ENCODE assay signal across 8 cellular contexts in genomic region chr16:3400446-3400778, GRCh38. TPM values are rescaled to one million over a fixed set of nuclear protein-coding genes. Genes with fewer than 3 reads are reported as not detected.
DNase-seq lines count a peak whose midpoint lies in the region; ATAC-seq and TF ChIP-seq lines count a peak whose summit lies in the region.

No MANE protein-coding gene starts in this region.

- peak overlapping the region; percentile 89 for H3K4me3 ChIP-seq in BLaER1
- H3K4me3 ChIP-seq in cardiac fibroblast (replicated peaks in 1 of 2; ENCODE audit: low read depth in 2 of 2, low read length in 2 of 2), result peak overlapping the region; percentile 79 to 93

- H3K9me3 ChIP-seq in BLaER1, result peaks cover 77% of the 10 kb centered on the region

- no peak for TF ChIP-seq CTCF in cardiac fibroblast (IDR thresholded peaks at IDR 0.05; ENCODE audit: low read depth, low read length)

- H3K27me3 Mint-ChIP-seq in naive B cell, result no peaks in the 10 kb centered on the region

- H3K4me2 ChIP-seq in BLaER1, result peak overlapping the region; percentile 92

- H3K27ac ChIP-seq in BLaER1, result peak overlapping the region; percentile 85

- ATAC-seq in HG03159 (IDR thresholded peaks at IDR 0.05; ENCODE audit: unreplicated experiment) (peak; percentile 28), naive B cell (ENCODE audit: low read depth in 2 of 2) (peak in 1 of 2 donors; percentile 31)

- H3K9me3 Mint-ChIP-seq in naive B cell, result peaks cover 0 to 17% (median 7%) of the 10 kb centered on the region in 7 donors

- peak overlapping the region; percentile 56 to 95 (median 86) for H3K27ac Mint-ChIP-seq in naive B cell

- H4K20me1 ChIP-seq in BLaER1, result no peaks in the 10 kb centered on the region

- H3K4me3 Mint-ChIP-seq in naive B cell, result peak overlapping the region; percentile 87 to 98 (median 94)

- H3K27me3 ChIP-seq in BLaER1, result no peaks in the 10 kb centered on the region

- peak overlapping the region; percentile 92 for H3K9ac ChIP-seq in BLaER1

- H3K36me3 ChIP-seq in BLaER1, result peaks cover 68% of the 10 kb centered on the region

- DNase-seq in cardiac fibroblast (ENCODE audit: low read depth in 2 of 2) (no peak), naive B cell (no peak), RKO (ENCODE audit: low spot score) (no peak), NCI-H510A (lab: John Stamatoyannopoulos, UW) (no peak), NCI-H748 (lab: John Stamatoyannopoulos, UW; ENCODE audit: unreplicated experiment) (no peak), SK-N-DZ (ENCODE audit: low spot score) (no peak)

- H3K4me1 ChIP-seq in BLaER1, result peaks cover 23% of the 10 kb centered on the region

- H3K4me1 Mint-ChIP-seq in naive B cell, result peaks cover 40 to 62% (median 44%) of the 10 kb centered on the region in 3 donors

- H3K36me3 Mint-ChIP-seq in naive B cell, result peaks cover 36 to 42% of the 10 kb centered on the region in 2 donors

RNA-seq across cellular contexts. Expression of gene ZSCAN32, which starts 0.4 kb away (rescaled TPM):
- 10 to 100 TPM; 11.2 to 33.3 (median 14.9) TPM for polyA plus RNA-seq in naive B cell (ENCODE audit: low read depth in 6 of 6)
- polyA plus RNA-seq in SK-N-DZ (2014; cell fraction: cytosol; rRNA removed), result 15.7 and 20.2 TPM in 2 replicates
- 19.9 and 23.0 TPM in 2 replicates for polyA plus RNA-seq in SK-N-DZ (2014; cell fraction: nucleus; rRNA removed)

RNA-seq across cellular contexts. Expression of gene ZNF174, which starts 0.6 kb away (rescaled TPM):
- 10 to 100 TPM in 2 of 6 donors, 1 to 10 TPM in 3, not detected in 1; 6.4 to 14.2 (median 8.9) TPM for polyA plus RNA-seq in naive B cell (ENCODE audit: low read depth in 6 of 6)
- polyA plus RNA-seq in SK-N-DZ (2014; cell fraction: cytosol; rRNA removed), result 12.0 and 13.4 TPM in 2 replicates
- 8.6 and 17.7 TPM in 2 replicates for polyA plus RNA-seq in SK-N-DZ (2014; cell fraction: nucleus; rRNA removed)

RNA-seq across cellular contexts. Expression of gene ZNF597, which starts 42.9 kb away (rescaled TPM):
- polyA plus RNA-seq in naive B cell (ENCODE audit: low read depth in 6 of 6), result 1 to 10 TPM in 5 of 6 donors, under 1 TPM in 1; 0.78 to 3.2 (median 2.3) TPM
- polyA plus RNA-seq in SK-N-DZ (2014; cell fraction: cytosol; rRNA removed), result 1.5 and 1.9 TPM in 2 replicates
- polyA plus RNA-seq in SK-N-DZ (2014; cell fraction: nucleus; rRNA removed), result 1.6 and 3.4 TPM in 2 replicates

RNA-seq across cellular contexts. Expression of gene NAA60, which starts 43.1 kb away (rescaled TPM):
- 10 to 100 TPM; 17.0 to 48.8 (median 31.5) TPM for polyA plus RNA-seq in naive B cell (ENCODE audit: low read depth in 6 of 6)
- 10.3 and 14.5 TPM in 2 replicates for polyA plus RNA-seq in SK-N-DZ (2014; cell fraction: cytosol; rRNA removed)
- 14.1 and 41.3 TPM in 2 replicates for polyA plus RNA-seq in SK-N-DZ (2014; cell fraction: nucleus; rRNA removed)

RNA-seq across cellular contexts. Expression of gene OR2C1, which starts 44.7 kb away (rescaled TPM):
- 1 to 10 TPM in 3 of 6 donors, under 1 TPM in 2, not detected in 1; 0.20 to 1.9 (median 1.0) TPM for polyA plus RNA-seq in naive B cell (ENCODE audit: low read depth in 6 of 6)
- polyA plus RNA-seq in SK-N-DZ (2014; cell fraction: cytosol; rRNA removed), result 0.20 TPM in 1 of 2 replicates, not detected in the other
- polyA plus RNA-seq in SK-N-DZ (2014; cell fraction: nucleus; rRNA removed), result not detected in 2 replicates
